Comparison of ENCODE assay signal across 11 cellular contexts in genomic region chr6:170129691-170130171, GRCh38.
DNase-seq lines count a peak whose midpoint lies in the region; ATAC-seq and TF ChIP-seq lines count a peak whose summit lies in the region.
"Had no signal": no experiment of that assay in that cellular context is flagged by ENCODE, and none has a peak within 500 bp of the region (broad histone marks: within the 10 kb centered on the region; RNA-seq: fewer than 3 reads in every experiment).

No MANE protein-coding gene starts in this region.

- H3K4me1 Mint-ChIP-seq in activated naive CD8-positive, alpha-beta T cell treated with anti-CD3 and anti-CD28 coated beads, Interleukin-2, amount 10 ng/mL, durations not matched to agents 7 days and 5 days = peaks cover 5% of the 10 kb centered on the region
- H3K4me1 Mint-ChIP-seq in activated naive CD8-positive, alpha-beta T cell treated with anti-CD3 and anti-CD28 coated beads for 36 hours = no peaks in the 10 kb centered on the region
- H3K4me1 Mint-ChIP-seq: T-helper 17 cell had no signal

- H3K27me3 ChIP-seq in adrenal gland (no peaks in the 10 kb centered on the region), left lung (peaks cover 0 to 18% of the 10 kb centered on the region in 2 donors)
- H3K27me3 ChIP-seq: ascending aorta had no signal

- intact Hi-C loops in adrenal gland (cut with DNase I) = no loop called here
- intact Hi-C loops in left lung (cut with DNase I) = no loop called here

- H3K27me3 Mint-ChIP-seq in activated naive CD8-positive, alpha-beta T cell treated with anti-CD3 and anti-CD28 coated beads, Interleukin-2, amount 10 ng/mL, durations not matched to agents 7 days and 5 days = no peaks in the 10 kb centered on the region
- H3K27me3 Mint-ChIP-seq in activated naive CD8-positive, alpha-beta T cell treated with anti-CD3 and anti-CD28 coated beads for 36 hours = no peaks in the 10 kb centered on the region

- no peak overlapping the region for H3K4me3 Mint-ChIP-seq in activated naive CD8-positive, alpha-beta T cell treated with anti-CD3 and anti-CD28 coated beads, Interleukin-2, amount 10 ng/mL, durations not matched to agents 7 days and 5 days
- H3K4me3 Mint-ChIP-seq in activated naive CD8-positive, alpha-beta T cell treated with anti-CD3 and anti-CD28 coated beads for 36 hours = no peak overlapping the region
- H3K4me3 Mint-ChIP-seq: T-helper 17 cell had no signal

- no peak for ATAC-seq in activated naive CD8-positive, alpha-beta T cell treated with anti-CD3 and anti-CD28 coated beads, Interleukin-2, amount 10 ng/mL, durations not matched to agents 7 days and 5 days (ENCODE audit: low read depth)
- peak; percentile 52 for ATAC-seq in left lung
- ATAC-seq: T-helper 17 cell had no signal

- TF ChIP-seq CTCF in adrenal gland (IDR thresholded peaks at IDR 0.05) = no peak
- no peak for TF ChIP-seq CTCF in left lung (IDR thresholded peaks at IDR 0.05)

- H3K9me3 ChIP-seq in adrenal gland (replicated peaks in 1 of 3) (no peaks in the 10 kb centered on the region), left lung (no peaks in the 10 kb centered on the region)
- H3K9me3 ChIP-seq: ascending aorta had no signal

- POLR2A ChIA-PET in activated naive CD8-positive, alpha-beta T cell treated with anti-CD3 and anti-CD28 coated beads, Interleukin-2, amount 10 ng/mL, durations not matched to agents 7 days and 5 days (lab: Charles Lee) = no interaction called here

- H3K36me3 ChIP-seq in adrenal gland (replicated peaks in 1 of 2) (no peaks in the 10 kb centered on the region), left lung (no peaks in the 10 kb centered on the region)
- H3K36me3 ChIP-seq: ascending aorta had no signal

- H3K4me3 ChIP-seq in adrenal gland = no peak overlapping the region
- no peak overlapping the region for H3K4me3 ChIP-seq in left lung
- H3K4me3 ChIP-seq: ascending aorta had no signal

- H3K9me3 Mint-ChIP-seq in activated naive CD8-positive, alpha-beta T cell treated with anti-CD3 and anti-CD28 coated beads, Interleukin-2, amount 10 ng/mL, durations not matched to agents 7 days and 5 days = no peaks in the 10 kb centered on the region
- H3K9me3 Mint-ChIP-seq in activated naive CD8-positive, alpha-beta T cell treated with anti-CD3 and anti-CD28 coated beads for 36 hours = no peaks in the 10 kb centered on the region

- H3K27ac Mint-ChIP-seq in activated naive CD8-positive, alpha-beta T cell treated with anti-CD3 and anti-CD28 coated beads, Interleukin-2, amount 10 ng/mL, durations not matched to agents 7 days and 5 days = no peak overlapping the region
- H3K27ac Mint-ChIP-seq in activated naive CD8-positive, alpha-beta T cell treated with anti-CD3 and anti-CD28 coated beads for 36 hours = no peak overlapping the region
- H3K27ac Mint-ChIP-seq: T-helper 17 cell had no signal

- H3K27ac ChIP-seq in adrenal gland = no peak overlapping the region
- no peak overlapping the region for H3K27ac ChIP-seq in left lung
- H3K27ac ChIP-seq: ascending aorta, C4-2B had no signal

- WGBS in adrenal gland, 4 donors = 43 to 65% (median 54%) methylated on average over 6 to 14 of the region's 14 CpGs

- H3K36me3 Mint-ChIP-seq in activated naive CD8-positive, alpha-beta T cell treated with anti-CD3 and anti-CD28 coated beads, Interleukin-2, amount 10 ng/mL, durations not matched to agents 7 days and 5 days = no peaks in the 10 kb centered on the region
- H3K36me3 Mint-ChIP-seq in activated naive CD8-positive, alpha-beta T cell treated with anti-CD3 and anti-CD28 coated beads for 36 hours = no peaks in the 10 kb centered on the region

- H3K4me1 ChIP-seq in adrenal gland (replicated peaks in 1 of 2) (no peaks in the 10 kb centered on the region), left lung (no peaks in the 10 kb centered on the region)
- H3K4me1 ChIP-seq: ascending aorta had no signal

- peak; percentile 25 for DNase-seq in activated naive CD8-positive, alpha-beta T cell treated with anti-CD3 and anti-CD28 coated beads, Interleukin-2, amount 10 ng/mL, durations not matched to agents 7 days and 5 days
- no peak for DNase-seq in activated naive CD8-positive, alpha-beta T cell treated with anti-CD3 and anti-CD28 coated beads for 36 hours
- DNase-seq in adrenal gland (peak in 6 of 7 donors; percentile 12 to 67 (median 30)), left lung (peak; percentile 30 to 84), D341Med (ENCODE audit: low spot score) (no peak), cerebellar cortex (ENCODE audit: low spot score) (no peak), foreskin melanocyte (no peak)
- DNase-seq in central memory CD4-positive, alpha-beta T cell = no peak
- DNase-seq: T-helper 17 cell had no signal

- no peak for TF ChIP-seq POLR2A in adrenal gland (IDR thresholded peaks at IDR 0.05)

Comparison
In these comparisons a context has a peak if more than half of its experiments do, and no peak if none do; other contexts are left out.
1. DNase-seq: peak in activated naive CD8-positive, alpha-beta T cell treated with anti-CD3 and anti-CD28 coated beads, Interleukin-2, amount 10 ng/mL, durations not matched to agents 7 days and 5 days (single experiment), adrenal gland (6 of 7) and left lung (2 of 2); none in activated naive CD8-positive, alpha-beta T cell treated with anti-CD3 and anti-CD28 coated beads for 36 hours (single experiment), D341Med (single experiment), central memory CD4-positive, alpha-beta T cell (single experiment), cerebellar cortex (single experiment) and foreskin melanocyte (single experiment).